Comparison of ENCODE assay signal across 18 cellular contexts in the genomic region with DNA sequence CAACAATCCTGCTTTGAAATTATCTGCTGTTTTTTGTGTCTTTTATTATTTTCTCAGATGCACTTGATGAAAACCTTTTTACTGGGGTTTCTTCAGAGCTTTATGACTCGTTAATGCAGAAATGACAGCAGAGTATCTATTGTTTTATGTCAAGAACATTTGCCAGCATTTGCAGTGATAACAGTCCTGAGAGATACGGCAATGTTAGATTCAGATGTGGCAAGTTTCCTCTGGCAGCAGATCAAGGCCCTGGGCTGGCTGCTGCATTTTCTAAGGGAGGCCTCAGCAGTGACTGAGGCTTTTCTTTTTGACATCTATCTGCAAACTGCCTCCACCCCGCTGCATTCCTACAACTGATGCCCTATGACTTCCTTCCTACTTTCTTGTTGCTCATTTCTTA. TPM values are rescaled to one million over a fixed set of nuclear protein-coding genes. Genes with fewer than 3 reads are reported as not detected.
DNase-seq lines count a peak whose midpoint lies in the region; ATAC-seq, FAIRE-seq and TF ChIP-seq lines count a peak whose summit lies in the region.
"Had no signal": no experiment of that assay in that cellular context is flagged by ENCODE, and none has a peak within 500 bp of the region (broad histone marks: within the 10 kb centered on the region; RNA-seq: fewer than 3 reads in every experiment).

No MANE protein-coding gene starts in this region.

- H3K36me3 ChIP-seq in hepatocyte (replicated peaks; ENCODE audit: insufficient read depth, low read depth) = no peaks in the 10 kb centered on the region
- H3K36me3 ChIP-seq in uterus = no peaks in the 10 kb centered on the region
- H3K36me3 ChIP-seq: colonic mucosa had no signal

- no peaks in the 10 kb centered on the region for H3K79me2 ChIP-seq in hepatocyte

- H3K27me3 Mint-ChIP-seq in activated CD4-positive, alpha-beta memory T cell treated with anti-CD3 and anti-CD28 coated beads for 36 hours = no peaks in the 10 kb centered on the region

- no peaks in the 10 kb centered on the region for H3K4me1 ChIP-seq in hepatocyte (ENCODE audit: insufficient read depth)
- H3K4me1 ChIP-seq in uterus = peaks cover 0 to 5% of the 10 kb centered on the region in 2 donors
- H3K4me1 ChIP-seq: colonic mucosa had no signal

- H3K4me3 ChIP-seq in cardiac fibroblast (replicated peaks in 1 of 2; ENCODE audit: low read depth in 2 of 2, low read length in 2 of 2) (no peak overlapping the region), hepatocyte (no peak overlapping the region), uterus (no peak overlapping the region)
- H3K4me3 ChIP-seq: colonic mucosa had no signal

- H3K27ac ChIP-seq in hepatocyte (peak overlapping the region; percentile 1), uterus (peak overlapping the region; percentile 59 to 71)
- H3K27ac ChIP-seq: colonic mucosa had no signal

- DNase-seq in Right ventricle myocardium inferior (ENCODE audit: missing footprints) = peak; percentile 64
- no peak for DNase-seq in cardiac septum (ENCODE audit: low spot score)
- peak; percentile 66 to 83 for DNase-seq in cardiac fibroblast (ENCODE audit: low read depth in 2 of 2)
- DNase-seq in hepatocyte (ENCODE audit: low spot score) = no peak
- peak; percentile 60 to 64 for DNase-seq in uterus
- no peak for DNase-seq in activated CD4-positive, alpha-beta memory T cell treated with anti-CD3 and anti-CD28 coated beads for 36 hours
- no peak for DNase-seq in frontal cortex (ENCODE audit: low spot score in 2 of 2)
- DNase-seq in COR-L47 (lab: John Stamatoyannopoulos, UW) = no peak
- DNase-seq: activated CD4-positive, alpha-beta T cell treated with anti-CD3 and anti-CD28 coated beads for 48 hours; activated naive CD8-positive, alpha-beta T cell treated with anti-CD3 and anti-CD28 coated beads, Interleukin-2, amount 10 ng/mL, durations not matched to agents 7 days and 5 days; activated T-cell treated with anti-CD3 and anti-CD28 coated beads, Interleukin-2, amount 50 U/mL, for 1 hour; colonic mucosa; hypothalamus; left colon; NCI-H2081 treated with DMSO at 0.1 percent for 48 hours; NCI-H774 had no signal

- no peaks in the 10 kb centered on the region for H3K9me2 ChIP-seq in hepatocyte (replicated peaks; ENCODE audit: insufficient read depth)

- POLR2A ChIA-PET in activated CD4-positive, alpha-beta memory T cell treated with anti-CD3 and anti-CD28 coated beads for 36 hours (lab: Charles Lee) = no interaction called here

- no peak overlapping the region for H2AFZ ChIP-seq in hepatocyte

- FAIRE-seq in frontal cortex (lab: Jason Lieb, UNC) = no peak
- FAIRE-seq: G401.6 had no signal

- H3K4me3 Mint-ChIP-seq in activated CD4-positive, alpha-beta memory T cell treated with anti-CD3 and anti-CD28 coated beads for 36 hours = no peak overlapping the region
- H3K4me3 Mint-ChIP-seq: activated naive CD8-positive, alpha-beta T cell treated with anti-CD3 and anti-CD28 coated beads, Interleukin-2, amount 10 ng/mL, durations not matched to agents 7 days and 5 days had no signal

- TF ChIP-seq CTCF in cardiac fibroblast (IDR thresholded peaks at IDR 0.05; ENCODE audit: low read depth, low read length) (no peak), hepatocyte (IDR thresholded peaks at IDR 0.05; ENCODE audit: poor library complexity) (no peak), uterus (IDR thresholded peaks at IDR 0.05) (no peak)

- intact Hi-C loops in Right ventricle myocardium inferior (cut with DNase I) = loop anchor here (10.0 kb wide), 1 partner anchor 79 kb away; no protein-coding TSS in a partner anchor
- intact Hi-C loops in cardiac septum (cut with DNase I) = no loop called here
- intact Hi-C loops in uterus (cut with DNase I; ENCODE audit: low total_unique reads) = no loop called here
- intact Hi-C loops in activated CD4-positive, alpha-beta memory T cell treated with anti-CD3 and anti-CD28 coated beads for 36 hours (cut with micrococcal nuclease) = no loop called here

- no peak for TF ChIP-seq POLR2A in uterus (IDR thresholded peaks at IDR 0.05)

- no peaks in the 10 kb centered on the region for H3K4me1 Mint-ChIP-seq in activated CD4-positive, alpha-beta memory T cell treated with anti-CD3 and anti-CD28 coated beads for 36 hours (ENCODE audit: low read depth)
- H3K4me1 Mint-ChIP-seq: activated naive CD8-positive, alpha-beta T cell treated with anti-CD3 and anti-CD28 coated beads, Interleukin-2, amount 10 ng/mL, durations not matched to agents 7 days and 5 days had no signal

- no peaks in the 10 kb centered on the region for H4K20me1 ChIP-seq in hepatocyte (ENCODE audit: insufficient read depth, poor library complexity, severe bottlenecking)

- 59% methylated on average over 3 of the region's 3 CpGs for WGBS in hepatocyte (ENCODE audit: low lambda C conversion rate, missing lambda C conversion rate)

- H3K9me3 Mint-ChIP-seq in activated CD4-positive, alpha-beta memory T cell treated with anti-CD3 and anti-CD28 coated beads for 36 hours = no peaks in the 10 kb centered on the region
- H3K9me3 Mint-ChIP-seq: activated naive CD8-positive, alpha-beta T cell treated with anti-CD3 and anti-CD28 coated beads, Interleukin-2, amount 10 ng/mL, durations not matched to agents 7 days and 5 days had no signal

- H3K27ac Mint-ChIP-seq in activated CD4-positive, alpha-beta memory T cell treated with anti-CD3 and anti-CD28 coated beads for 36 hours = no peak overlapping the region
- H3K27ac Mint-ChIP-seq: activated naive CD8-positive, alpha-beta T cell treated with anti-CD3 and anti-CD28 coated beads, Interleukin-2, amount 10 ng/mL, durations not matched to agents 7 days and 5 days had no signal

- H3K9me3 ChIP-seq in hepatocyte (ENCODE audit: low read depth) = no peaks in the 10 kb centered on the region
- H3K9me3 ChIP-seq in uterus = no peaks in the 10 kb centered on the region
- H3K9me3 ChIP-seq: colonic mucosa had no signal

- peak; percentile 14 for ATAC-seq in Right ventricle myocardium inferior
- ATAC-seq: left colon had no signal

- H3K27me3 ChIP-seq in hepatocyte (no peaks in the 10 kb centered on the region), uterus (no peaks in the 10 kb centered on the region)
- H3K27me3 ChIP-seq: colonic mucosa had no signal

- H3K36me3 Mint-ChIP-seq in activated CD4-positive, alpha-beta memory T cell treated with anti-CD3 and anti-CD28 coated beads for 36 hours = no peaks in the 10 kb centered on the region
- H3K36me3 Mint-ChIP-seq: activated naive CD8-positive, alpha-beta T cell treated with anti-CD3 and anti-CD28 coated beads, Interleukin-2, amount 10 ng/mL, durations not matched to agents 7 days and 5 days had no signal

- CTCF ChIA-PET in activated CD4-positive, alpha-beta memory T cell treated with anti-CD3 and anti-CD28 coated beads for 36 hours (lab: Charles Lee) = no interaction called here

- H3K4me2 ChIP-seq in hepatocyte = no peak overlapping the region

RNA-seq across cellular contexts. Expression of gene EFEMP1, which starts 40.2 kb away (rescaled TPM):
- total RNA-seq in Right ventricle myocardium inferior (75.9 TPM), cardiac septum (48.5 TPM), hepatocyte (54.6 and 70.0 TPM in 2 replicates), uterus (100 to 1,000 TPM in 3 of 4 donors, 10 to 100 TPM in 1; 57.0 to 513 (median 250) TPM), frontal cortex (7.3 TPM)
- polyA plus RNA-seq in hepatocyte = 63.4 and 67.9 TPM in 2 replicates
- not detected for total RNA-seq in activated CD4-positive, alpha-beta memory T cell treated with anti-CD3 and anti-CD28 coated beads for 36 hours
- total RNA-seq: activated naive CD8-positive, alpha-beta T cell treated with anti-CD3 and anti-CD28 coated beads, Interleukin-2, amount 10 ng/mL, durations not matched to agents 7 days and 5 days; T-helper 2 cell treated with Interferon-gamma antibody and Interleukin-4, amounts not matched to agents 100 ng/mL and 5 ng/mL, for 36 hours had no signal

Comparison
In these comparisons a context has a peak if more than half of its experiments do, and no peak if none do; other contexts are left out.
1. DNase-seq: peak in Right ventricle myocardium inferior (single experiment), cardiac fibroblast (2 of 2) and uterus (2 of 2); none in cardiac septum (single experiment), hepatocyte (single experiment), activated CD4-positive, alpha-beta memory T cell treated with anti-CD3 and anti-CD28 coated beads for 36 hours (single experiment), frontal cortex (0 of 2) and COR-L47 (single experiment).